Comparison of ENCODE assay signal across 21 cellular contexts in genomic region chr6:35907750-35908149, GRCh38. TPM values are rescaled to one million over a fixed set of nuclear protein-coding genes. Genes with fewer than 3 reads are reported as not detected.
DNase-seq lines count a peak whose midpoint lies in the region; ATAC-seq, FAIRE-seq and TF ChIP-seq lines count a peak whose summit lies in the region.
"Had no signal": no experiment of that assay in that cellular context is flagged by ENCODE, and none has a peak within 500 bp of the region (broad histone marks: within the 10 kb centered on the region; RNA-seq: fewer than 3 reads in every experiment).

No MANE protein-coding gene starts in this region.

- no peak overlapping the region for H3K27ac ChIP-seq in HepG2 (ENCODE audit: extremely low read length, insufficient read depth, low read length)
- H3K27ac ChIP-seq in right lobe of liver = no peak overlapping the region
- H3K27ac ChIP-seq in K562 (ENCODE audit: extremely low read depth, low read depth, low read length) = no peak overlapping the region

- POLR2A ChIA-PET in HepG2 (lab: Yijun Ruan, JAX) = no interaction called here
- POLR2A ChIA-PET in K562 (lab: Yijun Ruan, JAX) = interaction anchor here (1.0 to 1.9 kb wide), 3 partner anchors 8 to 11 kb away, joined by 3 to 6 read pairs (median 3); no protein-coding TSS in a partner anchor

- TF ChIP-seq CTCF in HepG2 (CRISPR knock-in tag; IDR thresholded peaks at IDR 0.05) = no peak
- TF ChIP-seq CTCF in right lobe of liver (IDR thresholded peaks at IDR 0.05) = no peak
- TF ChIP-seq CTCF in K562 (IDR thresholded peaks at IDR 0.05 in 2 of 3, conservative IDR thresholded peaks at IDR 0.05 in 1 of 3; ENCODE audit: insufficient read depth in 2 of 3, low read depth in 1 of 3, low read length in 3 of 3) = no peak
- no peak for TF ChIP-seq CTCF in type B pancreatic cell (conservative IDR thresholded peaks at IDR 0.05)

- peaks cover 29% of the 10 kb centered on the region for H3K9me3 ChIP-seq in HepG2 (ENCODE audit: low read length)
- H3K9me3 ChIP-seq in right lobe of liver = no peaks in the 10 kb centered on the region
- H3K9me3 ChIP-seq in K562 (replicated peaks; ENCODE audit: control insufficient read depth, insufficient read depth, low read depth, low read length) = peaks cover 28% of the 10 kb centered on the region

- no peaks in the 10 kb centered on the region for H3K4me1 Mint-ChIP-seq in type B pancreatic cell (ENCODE audit: unreplicated experiment)
- H3K4me1 Mint-ChIP-seq: GM23338 had no signal

- H3K4me3 Mint-ChIP-seq in type B pancreatic cell = no peak overlapping the region
- H3K4me3 Mint-ChIP-seq: CD4-positive, CD25-positive, alpha-beta regulatory T cell; GM23338 had no signal

- BruUV-seq in HepG2 (replicated peaks; lab: Mats Ljungman, UMichigan) (no TSS peak), K562 (replicated peaks; lab: Mats Ljungman, UMichigan) (no TSS peak)

- WGBS in HepG2 (ENCODE audit: low lambda C conversion rate) = 96% methylated on average over 6 of the region's 6 CpGs
- WGBS in right lobe of liver (ENCODE audit: insufficient coverage, low coverage, low lambda C conversion rate, missing lambda C conversion rate) = 76% methylated on average over 2 of the region's 6 CpGs
- whole genome bisulfite sequencing in K562 (ENCODE audit: insufficient coverage, low coverage, missing lambda C conversion rate) = 79% methylated on average over 6 of the region's 6 CpGs

- H3K27me3 Mint-ChIP-seq in type B pancreatic cell = no peaks in the 10 kb centered on the region
- H3K27me3 Mint-ChIP-seq: CD4-positive, CD25-positive, alpha-beta regulatory T cell had no signal

- no peak overlapping the region for H3K9ac ChIP-seq in HepG2 (ENCODE audit: insufficient read depth, low read depth, low read length)
- no peak overlapping the region for H3K9ac ChIP-seq in K562 (ENCODE audit: insufficient read depth in 1 of 2, low read depth in 2 of 2, low read length in 2 of 2)

- TF ChIP-seq EP300 in HepG2 (IDR thresholded peaks at IDR 0.05; ENCODE audit: low read depth in 2 of 2, low read length in 2 of 2) = no peak
- TF ChIP-seq EP300 in HepG2 (CRISPR knock-in tag; IDR thresholded peaks at IDR 0.05; ENCODE audit: borderline replicate concordance) = no peak
- no peak for TF ChIP-seq EP300 in K562 (IDR thresholded peaks at IDR 0.05; ENCODE audit: low read length)

- no peak overlapping the region for H3K4me2 ChIP-seq in HepG2 (ENCODE audit: low read depth, low read length)
- H3K4me2 ChIP-seq in K562 (ENCODE audit: insufficient read depth, low read length) = no peak overlapping the region
- H3K4me2 ChIP-seq: GM23338 had no signal

- TF ChIP-seq POLR2A in HepG2 (IDR thresholded peaks at IDR 0.05; ENCODE audit: insufficient read depth in 1 of 2, low read depth in 2 of 2, low read length in 2 of 2) = 0 out of 4 replicates have a peak, but pooled peaks of 1 of the 2 experiments have one; percentile 22
- TF ChIP-seq POLR2A in right lobe of liver (IDR thresholded peaks at IDR 0.05) = no peak
- TF ChIP-seq POLR2A in K562 (conservative IDR thresholded peaks at IDR 0.05) = 0 out of 2 replicates have a peak, but pooled peaks have one; percentile 28

- CTCF ChIA-PET in HepG2 (lab: Yijun Ruan, JAX; ENCODE audit: low intra/inter-chr PET ratio, low total read pairs) = no interaction called here
- CTCF ChIA-PET in K562 (lab: Yijun Ruan, JAX; ENCODE audit: low intra/inter-chr PET ratio) = no interaction called here

- peaks cover 95% of the 10 kb centered on the region for H3K79me2 ChIP-seq in HepG2 (ENCODE audit: insufficient read depth, low read length)
- H3K79me2 ChIP-seq in K562 (ENCODE audit: control insufficient read depth, insufficient read depth, low read length) = peaks cover 99% of the 10 kb centered on the region

- peaks cover 57% of the 10 kb centered on the region for H3K36me3 Mint-ChIP-seq in type B pancreatic cell

- in situ Hi-C loops in HepG2 (cut with HindIII; ENCODE audit: extremely low pct_ligation_motif_present, low pct_unique_long_range_greater_than_20kb) (no loop called here), K562 (cut with MboI) (no loop called here)

- ATAC-seq in HepG2 (no peak), right lobe of liver (no peak), K562 (peak; percentile 23; the same call in 2 of the 3 replicates), GM21423 (IDR thresholded peaks at IDR 0.05; ENCODE audit: unreplicated experiment) (no peak)
- ATAC-seq: GM23338 had no signal

- H3K27me3 ChIP-seq in HepG2 (ENCODE audit: control insufficient read depth in 1 of 2, insufficient read depth in 2 of 2, low read length in 2 of 2) (no peaks in the 10 kb centered on the region), right lobe of liver (no peaks in the 10 kb centered on the region), K562 (ENCODE audit: control insufficient read depth in 2 of 2, insufficient read depth in 2 of 2, low read length in 2 of 2) (no peaks in the 10 kb centered on the region)
- H3K27me3 ChIP-seq: BE2C had no signal

- peaks cover 22% of the 10 kb centered on the region for H3K9me3 Mint-ChIP-seq in type B pancreatic cell

- H4K20me1 ChIP-seq in HepG2 (ENCODE audit: insufficient read depth, low read length) (peaks cover 17% of the 10 kb centered on the region), K562 (replicated peaks; ENCODE audit: control insufficient read depth, insufficient read depth, low read length) (no peaks in the 10 kb centered on the region)

- no peak overlapping the region for H2AFZ ChIP-seq in HepG2 (ENCODE audit: low read length)
- no peak overlapping the region for H2AFZ ChIP-seq in K562 (ENCODE audit: low read depth, low read length)
- H2AFZ ChIP-seq: GM23338 had no signal

- no peak for DNase-seq in HepG2 (ENCODE audit: low spot score)
- no peak for DNase-seq in right lobe of liver
- peak; percentile 34 for DNase-seq in MV-4-11 (lab: John Stamatoyannopoulos, UW)
- DNase-seq in K562 (ENCODE audit: extremely low read depth in 1 of 4, low spot score in 3 of 4) = no peak
- DNase-seq in KG1 (lab: John Stamatoyannopoulos, UW) = no peak
- DNase-seq in type B pancreatic cell (ENCODE audit: extremely low spot score, unreplicated experiment) = no peak
- DNase-seq: BE2C; CD4-positive, CD25-positive, alpha-beta regulatory T cell; COR-L47; DMS79; IMR-90; MM.1S; NCI-H1694; NCI-H2081; NCI-H2171 treated with DMSO at 0.1 percent for 48 hours; NCI-H446; NCI-H526; Right ventricle myocardium superior had no signal

- peaks cover 10% of the 10 kb centered on the region for H3K4me1 ChIP-seq in HepG2 (ENCODE audit: insufficient read depth, low read length)
- peaks cover 0 to 23% (median 2%) of the 10 kb centered on the region in 4 donors for H3K4me1 ChIP-seq in right lobe of liver
- H3K4me1 ChIP-seq in K562 (replicated peaks in 1 of 2; ENCODE audit: control insufficient read depth in 2 of 2, insufficient read depth in 2 of 2, low read length in 2 of 2) = no peaks in the 10 kb centered on the region; a peak in 2 of 5 replicates
- H3K4me1 ChIP-seq: BE2C, HAP-1 had no signal

- intact Hi-C loops in HepG2 (cut with micrococcal nuclease; ENCODE audit: unreplicated experiment) = no loop called here
- intact Hi-C loops in right lobe of liver (cut with DNase I) = no loop called here
- intact Hi-C loops in K562 (cut with micrococcal nuclease) = no loop called here

- no peaks in the 10 kb centered on the region for H3K9me1 ChIP-seq in K562 (ENCODE audit: control insufficient read depth, insufficient read depth, low read length)

- H3K4me3 ChIP-seq in HepG2 (replicated peaks in 1 of 3; ENCODE audit: insufficient read depth in 1 of 3, low read depth in 2 of 3, low read length in 3 of 3) (no peak overlapping the region), right lobe of liver (no peak overlapping the region), K562 (no peak overlapping the region)
- H3K4me3 ChIP-seq: GM23338, HAP-1 had no signal

- H3K36me3 ChIP-seq in HepG2 (replicated peaks in 1 of 2; ENCODE audit: control insufficient read depth in 1 of 2, insufficient read depth in 2 of 2, low read length in 2 of 2) (peaks cover 20 to 71% of the 10 kb centered on the region in 2 experiments), right lobe of liver (no peaks in the 10 kb centered on the region), K562 (ENCODE audit: control insufficient read depth, insufficient read depth, low read length) (peaks cover 91% of the 10 kb centered on the region)

- no peak for TF ChIP-seq RAD21 in HepG2 (CRISPR knock-in tag; IDR thresholded peaks at IDR 0.05)
- no peak for TF ChIP-seq RAD21 in K562 (CRISPR knock-in tag; conservative IDR thresholded peaks at IDR 0.05 in 1 of 2, IDR thresholded peaks at IDR 0.05 in 1 of 2)

- no peak overlapping the region for H3K27ac Mint-ChIP-seq in type B pancreatic cell
- H3K27ac Mint-ChIP-seq: GM23338 had no signal

- FAIRE-seq in HepG2 (lab: Jason Lieb, UNC) (no peak), K562 (lab: Jason Lieb, UNC) (no peak)

RNA-seq across cellular contexts. Expression of gene SRPK1, which starts 13.1 kb away (rescaled TPM):
- total RNA-seq in HepG2 (2016; rRNA removed; fragmentation: Illumina TruSeq; extraction: Trizol) = 142 and 184 TPM in 2 replicates
- total RNA-seq in HepG2 (2016; cell fraction: cytosol; rRNA removed; fragmentation: Illumina TruSeq; extraction: Trizol; ENCODE audit: low read depth) = 27.0 and 30.7 TPM in 2 replicates
- total RNA-seq in HepG2 (2016; cell fraction: insoluble cytoplasmic fraction; rRNA removed; fragmentation: Illumina TruSeq; extraction: Trizol) = 139 and 172 TPM in 2 replicates
- 53.8 and 63.2 TPM in 2 replicates for total RNA-seq in HepG2 (2016; cell fraction: membrane; rRNA removed; fragmentation: Illumina TruSeq; extraction: Trizol)
- total RNA-seq in HepG2 (2016; cell fraction: nucleus; rRNA removed; fragmentation: Illumina TruSeq; extraction: Trizol) = 163 and 181 TPM in 2 replicates
- polyA plus RNA-seq in HepG2 (2011; rRNA removed) = 50.6 and 56.4 TPM in 2 replicates
- polyA plus RNA-seq in HepG2 (2011; cell fraction: cytosol; rRNA removed) = 22.5 and 36.0 TPM in 2 replicates
- 66.5 and 79.9 TPM in 2 replicates for polyA plus RNA-seq in HepG2 (2011; cell fraction: nucleus; rRNA removed)
- 57.5 and 57.8 TPM in 2 replicates for polyA plus RNA-seq in HepG2 (2012)
- polyA plus RNA-seq in HepG2 (2016; cell fraction: cytosol; fragmentation: Illumina TruSeq; extraction: Trizol; ENCODE audit: low read depth) = 7.4 and 8.0 TPM in 2 replicates
- polyA plus RNA-seq in HepG2 (2016; cell fraction: insoluble cytoplasmic fraction; fragmentation: Illumina TruSeq; extraction: Trizol; ENCODE audit: low read depth) = 125 and 129 TPM in 2 replicates
- 21.8 and 23.6 TPM in 2 replicates for polyA plus RNA-seq in HepG2 (2016; cell fraction: membrane; fragmentation: Illumina TruSeq; extraction: Trizol; ENCODE audit: low read depth)
- polyA plus RNA-seq in HepG2 (2016; cell fraction: nucleus; fragmentation: Illumina TruSeq; extraction: Trizol; ENCODE audit: insufficient read depth, low read depth) = 173 and 179 TPM in 2 replicates
- polyA minus RNA-seq in HepG2 (2011; rRNA and poly(A)+ RNA removed; ENCODE audit: low replicate concordance) = 76.8 and 87.1 TPM in 2 replicates
- polyA minus RNA-seq in HepG2 (2011; cell fraction: cytosol; rRNA and poly(A)+ RNA removed) = 63.8 and 80.5 TPM in 2 replicates
- polyA minus RNA-seq in HepG2 (2011; cell fraction: nucleus; rRNA and poly(A)+ RNA removed) = 233 and 277 TPM in 2 replicates
- 10 to 100 TPM; 18.4 to 64.1 (median 26.4) TPM for total RNA-seq in right lobe of liver
- 323 and 660 TPM in 2 replicates for total RNA-seq in K562 (2011; cell fraction: chromatin; rRNA removed; ENCODE audit: low replicate concordance)
- 230 and 256 TPM in 2 replicates for total RNA-seq in K562 (2011; cell fraction: nucleolus; rRNA removed)
- 346 and 443 TPM in 2 replicates for total RNA-seq in K562 (2011; cell fraction: nucleoplasm; rRNA removed)
- 150 and 159 TPM in 2 replicates for total RNA-seq in K562 (2014; rRNA removed)
- 185 and 195 TPM in 2 replicates for total RNA-seq in K562 (2014; rRNA removed; fragmentation: Illumina TruSeq; extraction: Trizol)
- 164 and 183 TPM in 2 replicates for total RNA-seq in K562 (2015; rRNA removed; fragmentation: Illumina TruSeq; extraction: Trizol)
- total RNA-seq in K562 (2021) = 155 and 160 TPM in 2 replicates
- polyA plus RNA-seq in K562 (2011; rRNA removed) = 95.8 and 140 TPM in 2 replicates
- 30.0 and 51.6 TPM in 2 replicates for polyA plus RNA-seq in K562 (2011; cell fraction: cytosol; rRNA removed)
- 78.7 and 90.6 TPM in 2 replicates for polyA plus RNA-seq in K562 (2011; cell fraction: nucleus; rRNA removed)
- polyA plus RNA-seq in K562 (2012) = 49.0 and 82.7 TPM in 2 replicates
- 134 and 167 TPM in 2 replicates for polyA plus RNA-seq in K562 (2014; fragmentation: Illumina TruSeq; extraction: Trizol)
- 100 to 1,000 TPM in 1 of 2 experiments, 10 to 100 TPM in 1; 99.6 to 164 TPM for polyA plus RNA-seq in K562 (2014; fragmentation: Nextera tagmentation; extraction: Ambion mirVana)
- polyA plus RNA-seq in K562 (2014; rRNA removed) = 116 and 135 TPM in 2 replicates
- polyA minus RNA-seq in K562 (2011; rRNA and poly(A)+ RNA removed) = 308 and 311 TPM in 2 replicates
- 93.0 and 108 TPM in 2 replicates for polyA minus RNA-seq in K562 (2011; cell fraction: cytosol; rRNA and poly(A)+ RNA removed)
- polyA minus RNA-seq in K562 (2011; cell fraction: nucleus; rRNA and poly(A)+ RNA removed) = 135 and 201 TPM in 2 replicates
- total RNA-seq in type B pancreatic cell (ENCODE audit: low replicate concordance) = 69.7 and 73.8 TPM in 2 replicates

Comparison
In these comparisons a context has a peak if more than half of its experiments do, and no peak if none do; other contexts are left out.
1. Of the 241 proteins assayed by ChIP-seq in both HepG2 and K562: peak only in HepG2: RBM22; only in K562: none; in both: none; in neither: 239; mixed calls (peak in some experiments, not most) for 1.